8 cellular contexts compared by ENCODE assay signal in the genomic region with DNA sequence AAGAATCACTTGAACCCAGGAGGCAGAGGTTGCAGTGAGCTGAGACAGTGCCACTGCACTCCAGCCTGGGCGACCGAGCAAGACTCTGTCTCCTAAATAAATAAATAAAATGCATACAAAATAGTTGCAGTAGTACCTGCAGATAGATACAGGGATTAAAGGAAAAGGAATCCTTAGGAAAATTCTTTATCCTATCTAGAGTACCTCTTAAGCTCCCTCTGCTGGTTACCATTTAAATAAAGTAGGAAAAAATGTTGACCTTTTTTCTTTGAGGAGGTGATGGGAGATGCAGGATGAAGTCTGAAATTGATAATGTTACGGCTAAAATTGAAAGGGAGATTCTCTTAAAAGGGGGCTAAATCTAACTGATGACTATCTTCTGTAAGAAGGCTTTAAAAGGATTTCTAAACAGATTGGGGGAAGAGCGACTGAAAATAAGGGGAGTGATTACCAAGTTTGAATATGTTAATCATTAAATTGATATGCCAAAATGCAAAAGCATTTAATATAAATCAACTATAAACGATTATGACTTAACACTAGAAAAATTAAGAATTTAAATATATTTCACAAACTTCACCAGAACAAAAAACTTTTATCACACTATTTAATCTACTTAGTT. TPM values are rescaled to one million over a fixed set of nuclear protein-coding genes. Genes with fewer than 3 reads are reported as not detected.
A peak's percentile ranks its signal among the peaks of the same experiment; 100 is the strongest.
DNase-seq lines count a peak whose midpoint lies in the region; ATAC-seq, FAIRE-seq and TF ChIP-seq lines count a peak whose summit lies in the region.

No MANE protein-coding gene starts in this region.

- peak; percentile 33 for DNase-seq in CD1c-positive myeloid dendritic cell (ENCODE audit: extremely low spot score)
- DNase-seq in KBM-7, result peak; percentile 39
- peak; percentile 50 for DNase-seq in SW480 (ENCODE audit: low spot score)
- DNase-seq in kidney, result no peak
- no peak for DNase-seq in omental fat pad (ENCODE audit: low spot score)
- DNase-seq in amniotic stem cell (lab: John Stamatoyannopoulos, UW), result no peak
- no peak for DNase-seq in stimulated activated CD4-positive, alpha-beta T cell treated with anti-CD3 and anti-CD28 coated beads, Interleukin-2, amount 100 ng/mL, for 24 hours
- DNase-seq in urothelium cell line (ENCODE audit: low spot score), result no peak

- no peaks in the 10 kb centered on the region for H3K9me3 ChIP-seq in kidney (ENCODE audit: control insufficient read depth in 1 of 2, low read length in 2 of 2)

- no peak for FAIRE-seq in kidney (lab: Jason Lieb, UNC)
- no peak for FAIRE-seq in urothelium cell line (lab: Jason Lieb, UNC)

- in situ Hi-C loops in KBM-7 (cut with MboI; ENCODE audit: low pct_unique_long_range_greater_than_20kb, low sequenced_read_pairs), result no loop called here

- H3K9ac ChIP-seq in kidney (ENCODE audit: low read length in 2 of 2), result no peak overlapping the region

- intact Hi-C loops in kidney (cut with DNase I), result no loop called here

- no peak overlapping the region for H3K27ac ChIP-seq in kidney (ENCODE audit: low read depth in 2 of 2, low read length in 2 of 2)

- H3K4me1 ChIP-seq in kidney (ENCODE audit: control insufficient read depth in 1 of 2, insufficient read depth in 1 of 2, low read depth in 1 of 2, low read length in 2 of 2), result no peaks in the 10 kb centered on the region

- TF ChIP-seq CTCF in kidney (IDR thresholded peaks at IDR 0.05; ENCODE audit: borderline replicate concordance, extremely low read depth, insufficient read depth) (peak; percentile 13), omental fat pad (IDR thresholded peaks at IDR 0.05) (no peak)

- no peak for ATAC-seq in omental fat pad (ENCODE audit: low FRiP score)

- H3K36me3 ChIP-seq in kidney (ENCODE audit: control insufficient read depth in 1 of 2, insufficient read depth in 2 of 2, low read length in 2 of 2), result peaks cover 2 to 6% of the 10 kb centered on the region in 2 donors

- no peak overlapping the region for H3K4me3 ChIP-seq in kidney (ENCODE audit: low read length in 2 of 2)

RNA-seq across cellular contexts. Expression of a gene that starts 29.4 kb away (rescaled TPM):
- total RNA-seq in kidney (7.2 TPM), omental fat pad (1 to 10 TPM; 4.0 to 6.6 (median 4.7) TPM)
- polyA plus RNA-seq in kidney (ENCODE audit: insufficient read depth, low read depth, low replicate concordance), result 11.2 TPM

RNA-seq across cellular contexts. Expression of a gene that starts 53.4 kb away (rescaled TPM):
- total RNA-seq in kidney (0.31 TPM), omental fat pad (under 1 TPM in 2 of 4 donors, not detected in 2; 0.38 to 0.48 TPM)
- polyA plus RNA-seq in kidney (ENCODE audit: insufficient read depth, low read depth, low replicate concordance), result 1.5 TPM

Comparison
In these comparisons a context has a peak if more than half of its experiments do, and no peak if none do; other contexts are left out.
1. DNase-seq: peak in CD1c-positive myeloid dendritic cell (single experiment), KBM-7 (single experiment) and SW480 (single experiment); none in kidney (single experiment), omental fat pad (single experiment), amniotic stem cell (single experiment), stimulated activated CD4-positive, alpha-beta T cell treated with anti-CD3 and anti-CD28 coated beads, Interleukin-2, amount 100 ng/mL, for 24 hours (0 of 2) and urothelium cell line (single experiment).